ENCODE assay signal across 8 cellular contexts in genomic region chr19:55339225-55340143, GRCh38. TPM values are rescaled to one million over a fixed set of nuclear protein-coding genes. Genes with fewer than 3 reads are reported as not detected.
DNase-seq lines count a peak whose midpoint lies in the region; ATAC-seq and TF ChIP-seq lines count a peak whose summit lies in the region.

Gene KMT5C (plus strand): TSS chr19:55339876. CDS start chr19:55341937, 2,061 bp downstream.

- H3K9me3 ChIP-seq in breast epithelium (no peaks in the 10 kb centered on the region), iPS-18c (ENCODE audit: control insufficient read depth, insufficient read depth, low read length) (no peaks in the 10 kb centered on the region), skeletal muscle tissue (ENCODE audit: control insufficient read depth in 3 of 3, low read length in 3 of 3) (no peaks in the 10 kb centered on the region)

- TF ChIP-seq CTCF in VCaP (conservative IDR thresholded peaks at IDR 0.05), result peak; percentile 43; the same call in 1 of the 2 replicates
- TF ChIP-seq CTCF in breast epithelium (IDR thresholded peaks at IDR 0.05), result peak; percentile 49 to 70 (median 52)

- peak within 1 kb of the TSS; percentile 91 to 96 (median 91) for H3K9ac ChIP-seq in skeletal muscle tissue (ENCODE audit: low read depth in 1 of 3, low read length in 3 of 3)

- in situ Hi-C loops in ACHN (cut with HindIII; ENCODE audit: low pct_ligation_motif_present, low pct_unique_long_range_greater_than_20kb, low sequenced_read_pairs), result no loop called here

- H3K27me3 ChIP-seq in breast epithelium, result no peaks in the 10 kb centered on the region
- H3K27me3 ChIP-seq in skeletal muscle tissue (ENCODE audit: control insufficient read depth in 3 of 3, insufficient read depth in 3 of 3, low read length in 3 of 3), result peaks cover 0 to 14% (median 8%) of the 10 kb centered on the region in 3 donors

- intact Hi-C loops in breast epithelium (cut with DNase I; ENCODE audit: low total_unique reads), result no loop called here

- H3K27ac ChIP-seq in VCaP, result peak within 1 kb of the TSS; percentile 94
- H3K27ac ChIP-seq in breast epithelium, result peak within 1 kb of the TSS; percentile 99 to 100
- peak within 1 kb of the TSS; percentile 98 for H3K27ac ChIP-seq in skeletal muscle tissue (ENCODE audit: low read depth, low read length)

- H3K4me1 ChIP-seq in breast epithelium, result no peaks in the 10 kb centered on the region
- peaks cover 20 to 25% (median 23%) of the 10 kb centered on the region in 3 donors for H3K4me1 ChIP-seq in skeletal muscle tissue (ENCODE audit: control insufficient read depth in 3 of 3, insufficient read depth in 3 of 3, low read length in 3 of 3)

- ATAC-seq in GM18870 (IDR thresholded peaks at IDR 0.05; ENCODE audit: unreplicated experiment) (peak; percentile 94), HG03135 (IDR thresholded peaks at IDR 0.05; ENCODE audit: unreplicated experiment) (peak; percentile 80)

- DNase-seq in ACHN (peak; percentile 99), NCI-H2196 treated with DMSO at 0.1 percent for 48 hours (lab: John Stamatoyannopoulos, UW; ENCODE audit: unreplicated experiment) (peak; percentile 100), breast epithelium (ENCODE audit: low spot score in 2 of 2) (peak; percentile 100)

- peak within 1 kb of the TSS; percentile 74 to 87 (median 85) for H3K4me3 ChIP-seq in breast epithelium
- H3K4me3 ChIP-seq in iPS-18c (ENCODE audit: insufficient read depth, low read depth, low read length), result peak within 1 kb of the TSS; percentile 81
- peak within 1 kb of the TSS; percentile 78 to 86 (median 86) for H3K4me3 ChIP-seq in skeletal muscle tissue (ENCODE audit: low read length in 3 of 3)

- TF ChIP-seq POLR2A in breast epithelium (IDR thresholded peaks at IDR 0.05), result peak; percentile 91

- H3K36me3 ChIP-seq in breast epithelium (no peaks in the 10 kb centered on the region), skeletal muscle tissue (ENCODE audit: control insufficient read depth in 3 of 3, insufficient read depth in 3 of 3, low read length in 3 of 3) (peaks cover 6 to 14% (median 8%) of the 10 kb centered on the region in 3 donors)

RNA-seq across cellular contexts. Expression of gene KMT5C, which starts in this region (rescaled TPM):
- 10 to 100 TPM in 2 of 3 donors, 1 to 10 TPM in 1; 6.1 to 20.8 (median 18.4) TPM for total RNA-seq in breast epithelium
- 8.9 TPM for total RNA-seq in skeletal muscle tissue

Comparison
In these comparisons a context has a peak if more than half of its experiments do, and no peak if none do; other contexts are left out.
1. Peak in every context shown above with its lines: DNase-seq, ATAC-seq, H3K4me3 ChIP-seq and H3K27ac ChIP-seq.